In genomic region chr9:95030920-95031662, GRCh38 we compare ENCODE assay signal across 1 cellular context.
TF ChIP-seq lines count a peak whose summit lies in the region.

No MANE protein-coding gene starts in this region.

TF ChIP-seq in IMR-90, 13 proteins besides CTCF, POLR2A, EP300 and RAD21:
- no peak for TF ChIP-seq RCOR1 (IDR thresholded peaks at IDR 0.05; ENCODE audit: insufficient replicate concordance, low read length)
- TF ChIP-seq MAZ (IDR thresholded peaks at IDR 0.05; ENCODE audit: borderline replicate concordance, low read depth, low read length), result no peak
- TF ChIP-seq BHLHE40 (IDR thresholded peaks at IDR 0.05; ENCODE audit: low read depth, low read length), result no peak
- TF ChIP-seq USF2 (IDR thresholded peaks at IDR 0.05; ENCODE audit: low read depth, low read length), result no peak
TF ChIP-seq in IMR-90: peak in this region for 0.
